35 cellular contexts compared by ENCODE assay signal in the genomic region with DNA sequence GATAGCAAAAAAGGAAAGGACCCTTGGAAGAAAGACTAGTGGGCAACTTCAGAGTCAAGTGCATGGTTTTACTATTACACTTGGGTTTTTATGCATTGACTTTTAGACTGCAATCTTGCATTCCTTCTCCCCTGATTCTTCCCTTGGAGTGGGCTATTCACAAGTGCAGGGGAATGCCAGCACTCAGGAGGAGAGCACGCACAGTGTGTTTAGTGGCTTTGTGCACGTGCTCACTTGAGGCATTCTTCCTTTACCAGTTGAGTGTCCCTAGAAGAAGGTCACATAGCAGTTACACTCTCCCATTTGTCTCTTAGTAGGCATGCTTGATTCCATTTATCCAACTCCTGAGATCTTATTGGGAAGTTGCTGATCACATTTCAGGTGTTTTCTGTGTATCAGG.
"Had no signal": no experiment of that assay in that cellular context is flagged by ENCODE, and none has a peak within 500 bp of the region (broad histone marks: within the 10 kb centered on the region; RNA-seq: fewer than 3 reads in every experiment).

No MANE protein-coding gene starts in this region.

- DNase-seq: Karpas-422, Kasumi-1, KG1, MG63, MM.1S, MV-4-11, NCI-H1048, NCI-H1092, NCI-H1092 treated with DMSO at 0.1 percent for 48 hours, NCI-H1105, NCI-H1105 treated with DMSO at 0.1 percent for 48 hours, NCI-H1417, NCI-H1417 treated with DMSO at 0.1 percent for 48 hours, NCI-H1436, NCI-H1436 treated with DMSO at 0.1 percent for 48 hours, NCI-H146, NCI-H1694, NCI-H1694 treated with DMSO at 0.1 percent for 48 hours, NCI-H187, NCI-H187 treated with DMSO at 0.1 percent for 48 hours, NCI-H1930, NCI-H2029, NCI-H2029 treated with DMSO at 0.1 percent for 48 hours, NCI-H2081, NCI-H2081 treated with DMSO at 0.1 percent for 48 hours, NCI-H2107, NCI-H2171, NCI-H2171 treated with DMSO at 0.1 percent for 48 hours, NCI-H2227 treated with DMSO at 0.1 percent for 48 hours, NCI-H226, NCI-H345, NCI-H446, NCI-H446 treated with DMSO at 0.1 percent for 48 hours, NCI-H510A had no signal

- H3K27ac ChIP-seq: KMS-11 had no signal

- H3K36me3 ChIP-seq: MG63 had no signal

- H3K27me3 ChIP-seq: MG63 had no signal

- H3K4me3 ChIP-seq: MG63 had no signal

- H3K9me3 ChIP-seq: MG63 had no signal
